In the genomic region with DNA sequence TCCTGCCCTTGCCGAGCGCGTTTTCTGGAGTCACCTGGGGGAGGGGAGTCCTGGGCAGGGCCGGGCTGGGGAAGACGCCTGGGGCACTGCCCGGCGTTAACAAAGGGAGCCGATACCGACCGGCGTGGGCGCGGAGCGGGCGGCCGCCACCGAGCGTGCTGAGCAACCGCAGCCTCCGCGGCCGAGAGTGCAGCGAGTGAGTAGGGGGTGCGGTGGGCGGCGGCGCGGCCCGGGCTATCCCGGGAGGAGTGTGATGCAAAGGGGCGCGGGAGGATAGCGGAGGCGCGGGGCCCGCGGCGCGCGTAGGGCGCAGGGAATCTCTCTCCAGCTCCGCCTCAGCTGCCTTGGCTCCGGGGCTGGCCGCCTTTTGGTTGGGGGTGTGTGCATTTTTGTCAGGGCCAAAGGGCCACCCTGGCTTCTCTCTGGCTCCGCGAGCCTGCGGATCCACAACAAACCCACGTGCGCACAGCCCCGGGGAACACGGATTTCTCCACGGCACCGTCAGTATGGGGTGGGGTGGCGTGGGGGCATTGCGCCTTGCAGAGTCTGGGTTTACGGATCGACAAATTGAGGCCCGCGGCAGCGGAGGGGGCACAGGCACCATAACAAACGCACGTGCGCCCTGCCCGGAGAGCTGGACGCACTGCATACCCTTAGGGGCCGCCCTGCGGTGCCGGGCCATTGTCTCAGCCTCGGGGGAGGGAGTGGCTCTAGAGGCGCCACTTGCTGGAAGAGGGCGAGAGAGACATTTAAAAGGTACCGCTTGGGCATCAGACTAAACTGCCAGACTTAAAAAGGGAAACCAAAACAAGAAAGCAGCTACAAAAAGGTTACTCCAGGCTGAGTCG, we compare ENCODE assay signal across 8 cellular contexts. TPM values are rescaled to one million over a fixed set of nuclear protein-coding genes. Genes with fewer than 3 reads are reported as not detected.
DNase-seq lines count a peak whose midpoint lies in the region; ATAC-seq, FAIRE-seq and TF ChIP-seq lines count a peak whose summit lies in the region.

No MANE protein-coding gene starts in this region.

- WGBS in ovary, 3 donors: 0 to 2% (median 1%) methylated on average over 60 to 73 of the region's 73 CpGs
- 0 to 1% methylated on average over 33 to 34 of the region's 73 CpGs for WGBS in upper lobe of left lung, 2 donors

- TF ChIP-seq POLR2A in ovary (IDR thresholded peaks at IDR 0.05) (no peak), upper lobe of left lung (IDR thresholded peaks at IDR 0.05) (peak in 1 of 4 donors; percentile 31)

- DNase-seq in D721Med (ENCODE audit: insufficient read length, low spot score) (no peak), HT1080 (ENCODE audit: low read depth) (peak; percentile 75), RPMI8226 (peak; percentile 90), activated gamma-delta T cell (lab: John Stamatoyannopoulos, UW) (peak; percentile 37), glomerular visceral epithelial cell (ENCODE audit: extremely low spot score) (peak; percentile 55), ovary (peak; percentile 20 to 52 (median 37)), upper lobe of left lung (peak; percentile 78 to 92)

- H3K27me3 ChIP-seq in ovary: no peaks in the 10 kb centered on the region
- no peaks in the 10 kb centered on the region for H3K27me3 ChIP-seq in upper lobe of left lung

- H3K4me3 ChIP-seq in ovary: peak overlapping the region; percentile 50
- H3K4me3 ChIP-seq in upper lobe of left lung: peak overlapping the region; percentile 78 to 100 (median 96)

- ATAC-seq in GM21367 (IDR thresholded peaks at IDR 0.05; ENCODE audit: unreplicated experiment) (peak; percentile 70), upper lobe of left lung (ENCODE audit: low FRiP score in 2 of 2) (peak; percentile 82 to 91)

- H3K4me1 ChIP-seq in ovary (ENCODE audit: insufficient read depth): peaks cover 4% of the 10 kb centered on the region
- peaks cover 21 to 49% (median 28%) of the 10 kb centered on the region in 4 donors for H3K4me1 ChIP-seq in upper lobe of left lung

- no peaks in the 10 kb centered on the region for H3K36me3 ChIP-seq in ovary
- peaks cover 0 to 14% (median 1%) of the 10 kb centered on the region in 4 donors for H3K36me3 ChIP-seq in upper lobe of left lung

- peak; percentile 16 for TF ChIP-seq CTCF in D721Med (IDR thresholded peaks at IDR 0.05; ENCODE audit: insufficient read depth, missing control alignments)
- no peak for TF ChIP-seq CTCF in ovary (IDR thresholded peaks at IDR 0.05)
- peak in 2 of 6 experiments; percentile 16 to 20 for TF ChIP-seq CTCF in upper lobe of left lung (IDR thresholded peaks at IDR 0.05)

- TF ChIP-seq EP300 in ovary (IDR thresholded peaks at IDR 0.05) (no peak), upper lobe of left lung (IDR thresholded peaks at IDR 0.05) (no peak)

- intact Hi-C loops in ovary (cut with DNase I): loop anchor here in 1 of 4 donors (5.0 kb wide), 1 partner anchor 46 kb away; no protein-coding TSS in a partner anchor

- H3K9me3 ChIP-seq in ovary (no peaks in the 10 kb centered on the region), upper lobe of left lung (no peaks in the 10 kb centered on the region)

- FAIRE-seq in D721Med (lab: Jason Lieb, UNC): no peak

- H3K27ac ChIP-seq in ovary (peak overlapping the region; percentile 30 to 53), upper lobe of left lung (peak overlapping the region; percentile 78 to 91 (median 86))

RNA-seq across cellular contexts. Expression of gene ST6GAL1, which starts 0.5 kb away (rescaled TPM):
- total RNA-seq in HT1080 (2014; rRNA removed; shearing (Covaris generic)): 6.1 and 6.8 TPM in 2 replicates
- polyA plus RNA-seq in HT1080 (2015; cell fraction: cytosol; rRNA removed): 7.7 and 7.9 TPM in 2 replicates
- polyA plus RNA-seq in HT1080 (2015; cell fraction: nucleus; rRNA removed): 9.6 and 10.4 TPM in 2 replicates
- total RNA-seq in ovary (10 to 100 TPM; 10.6 to 30.2 (median 28.1) TPM), upper lobe of left lung (100 to 1,000 TPM in 2 of 6 donors, 10 to 100 TPM in 4; 72.6 to 141 (median 93.3) TPM)
- polyA plus RNA-seq in ovary: 10 to 100 TPM; 13.7 to 55.2 TPM
